ENCODE assay signal across 7 cellular contexts in the genomic region with DNA sequence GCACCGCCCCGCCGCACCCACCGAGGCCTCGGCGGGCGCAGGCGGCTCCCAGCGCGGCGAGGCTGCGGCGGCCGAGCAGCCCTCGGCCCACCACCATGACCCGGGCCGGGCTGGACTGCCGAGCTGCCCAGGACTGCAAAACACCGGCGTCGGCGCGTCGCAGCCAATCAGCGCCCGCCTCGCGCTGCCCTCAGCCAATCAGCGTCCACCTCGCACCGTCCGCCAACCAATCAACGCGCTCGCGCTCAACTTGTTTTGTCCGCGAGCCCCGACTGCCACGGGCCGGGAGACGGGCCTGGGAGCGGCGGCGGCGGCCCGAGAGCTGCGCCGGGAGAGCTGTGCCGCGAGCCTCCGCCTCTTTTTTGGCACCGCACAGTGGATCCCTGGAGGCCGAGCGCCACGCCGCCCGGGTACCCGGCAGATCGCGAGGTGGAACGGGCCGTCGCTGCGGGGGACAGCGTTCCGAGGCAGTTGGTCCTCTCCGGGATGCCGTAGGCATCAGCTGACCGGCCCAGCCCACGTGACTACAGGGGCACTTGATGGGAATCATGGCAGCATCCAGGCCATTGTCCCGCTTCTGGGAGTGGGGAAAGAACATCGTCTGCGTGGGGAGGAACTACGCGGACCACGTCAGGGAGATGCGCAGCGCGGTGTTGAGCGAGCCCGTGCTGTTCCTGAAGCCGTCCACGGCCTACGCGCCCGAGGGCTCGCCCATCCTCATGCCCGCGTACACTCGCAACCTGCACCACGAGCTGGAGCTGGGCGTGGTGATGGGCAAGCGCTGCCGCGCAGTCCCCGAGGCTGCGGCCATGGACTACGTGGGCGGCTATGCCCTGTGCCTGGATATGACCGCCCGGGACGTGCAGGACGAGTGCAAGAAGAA.
A peak's percentile ranks its signal among the peaks of the same experiment; 100 is the strongest.
DNase-seq lines count a peak whose midpoint lies in the region; ATAC-seq and TF ChIP-seq lines count a peak whose summit lies in the region.

A gene (plus strand): TSS at position 516 of the 883 bp plus-strand sequence. CDS start 33 bp downstream, at position 549.
A gene (minus strand): TSS at position 135 of the 883 bp plus-strand sequence. CDS start 38 bp downstream, at position 97.

- no peak for TF ChIP-seq CTCF in astrocyte of the cerebellum (IDR thresholded peaks at IDR 0.05; ENCODE audit: low read depth, low read length, missing control alignments)

- peak within 1 kb of the TSS; percentile 99 for H3K4me3 ChIP-seq in astrocyte of the cerebellum (ENCODE audit: low read depth, low read length)

- ATAC-seq in GM18517 (IDR thresholded peaks at IDR 0.05; ENCODE audit: unreplicated experiment) (peak; percentile 86), HG03039 (IDR thresholded peaks at IDR 0.05; ENCODE audit: unreplicated experiment) (peak; percentile 78)

- DNase-seq in NCI-H2081 (lab: John Stamatoyannopoulos, UW) (peak; percentile 86 to 92), T-helper 9 cell (peak; percentile 83), astrocyte of the cerebellum (ENCODE audit: low read depth) (peak; percentile 86), hepatic stellate cell (ENCODE audit: low spot score) (peak; percentile 100), retina (peak; percentile 100)

- in situ Hi-C loops in astrocyte of the cerebellum (cut with HindIII; ENCODE audit: low sequenced_read_pairs), result no loop called here

Comparison
In these comparisons a context has a peak if more than half of its experiments do, and no peak if none do; other contexts are left out.
1. Peak in every context shown above with its lines: DNase-seq, ATAC-seq and H3K4me3 ChIP-seq.